ENCODE assay signal across 1 cellular context in genomic region chr1:9164919-9165318, GRCh38.
TF ChIP-seq lines count a peak whose summit lies in the region.

No MANE protein-coding gene starts in this region.

TF ChIP-seq in WTC11, 78 proteins besides CTCF, POLR2A, EP300 and RAD21 (continued from another document):
- TF ChIP-seq ZNF512 (CRISPR knock-in tag; IDR thresholded peaks at IDR 0.05; ENCODE audit: borderline replicate concordance) (no peak), IRF2 (CRISPR knock-in tag; IDR thresholded peaks at IDR 0.05; ENCODE audit: borderline replicate concordance, low read depth) (no peak), E2F1 (CRISPR knock-in tag; IDR thresholded peaks at IDR 0.05) (no peak), ZNF121 (CRISPR knock-in tag; IDR thresholded peaks at IDR 0.05) (no peak), TCF7 (CRISPR knock-in tag; IDR thresholded peaks at IDR 0.05; ENCODE audit: low read depth) (no peak), CBFB (CRISPR knock-in tag; IDR thresholded peaks at IDR 0.05; ENCODE audit: low read depth) (no peak), NR1H2 (CRISPR knock-in tag; IDR thresholded peaks at IDR 0.05) (no peak), ETV6 (CRISPR knock-in tag; IDR thresholded peaks at IDR 0.05) (no peak), EMX1 (CRISPR knock-in tag; IDR thresholded peaks at IDR 0.05) (no peak), NR2C2 (CRISPR knock-in tag; IDR thresholded peaks at IDR 0.05) (no peak), TEAD1 (CRISPR knock-in tag; IDR thresholded peaks at IDR 0.05) (no peak), ZBTB21 (CRISPR knock-in tag; IDR thresholded peaks at IDR 0.05; ENCODE audit: borderline replicate concordance) (no peak), ZNF423 (CRISPR knock-in tag; IDR thresholded peaks at IDR 0.05) (no peak), CDX4 (CRISPR knock-in tag; IDR thresholded peaks at IDR 0.05; ENCODE audit: borderline replicate concordance) (no peak), ZSCAN18 (CRISPR knock-in tag; IDR thresholded peaks at IDR 0.05) (no peak), RORB (CRISPR knock-in tag; IDR thresholded peaks at IDR 0.05) (no peak), ZNF263 (CRISPR knock-in tag; IDR thresholded peaks at IDR 0.05; ENCODE audit: low read depth) (no peak)
